15 cellular contexts compared by ENCODE assay signal in genomic region chr4:3483471-3483921, GRCh38. TPM values are rescaled to one million over a fixed set of nuclear protein-coding genes. Genes with fewer than 3 reads are reported as not detected.
DNase-seq lines count a peak whose midpoint lies in the region; ATAC-seq and TF ChIP-seq lines count a peak whose summit lies in the region.
"Had no signal": no experiment of that assay in that cellular context is flagged by ENCODE, and none has a peak within 500 bp of the region (broad histone marks: within the 10 kb centered on the region; RNA-seq: fewer than 3 reads in every experiment).

No MANE protein-coding gene starts in this region.

- no peaks in the 10 kb centered on the region for H4K20me1 ChIP-seq in hepatocyte (ENCODE audit: insufficient read depth, poor library complexity, severe bottlenecking)

- ATAC-seq in activated naive CD4-positive, alpha-beta T cell treated with anti-CD3 and anti-CD28 coated beads, Interleukin-2, amount 50 U/mL, for 72 hours = no peak
- ATAC-seq: stimulated activated naive CD8-positive, alpha-beta T cell treated with anti-CD3 and anti-CD28 coated beads, Interleukin-15, amount 100 ng/mL, for 72 hours had no signal

- peaks cover 17% of the 10 kb centered on the region for H3K27me3 ChIP-seq in adipocyte (replicated peaks; ENCODE audit: control insufficient read depth, insufficient read depth, low read length)
- peaks cover 0 to 8% of the 10 kb centered on the region in 2 donors for H3K27me3 ChIP-seq in tibial artery
- H3K27me3 ChIP-seq in hepatocyte = peaks cover 6% of the 10 kb centered on the region

- no peaks in the 10 kb centered on the region for H3K79me2 ChIP-seq in hepatocyte

- intact Hi-C loops in tibial artery (cut with DNase I; ENCODE audit: low total_unique reads) = loop anchor here (5.0 kb wide), 1 partner anchor 76 kb away; no protein-coding TSS in a partner anchor

- no peak for TF ChIP-seq CTCF in tibial artery (IDR thresholded peaks at IDR 0.05)
- TF ChIP-seq CTCF in hepatocyte (IDR thresholded peaks at IDR 0.05; ENCODE audit: poor library complexity) = no peak

- no peaks in the 10 kb centered on the region for H3K36me3 ChIP-seq in adipocyte (ENCODE audit: control insufficient read depth, insufficient read depth, low read length, severe bottlenecking)
- H3K36me3 ChIP-seq in tibial artery = no peaks in the 10 kb centered on the region
- H3K36me3 ChIP-seq in hepatocyte (replicated peaks; ENCODE audit: insufficient read depth, low read depth) = no peaks in the 10 kb centered on the region
- H3K36me3 ChIP-seq: neutrophil had no signal

- H3K9me3 ChIP-seq in adipocyte (ENCODE audit: control insufficient read depth, low read length) (no peaks in the 10 kb centered on the region), tibial artery (no peaks in the 10 kb centered on the region), hepatocyte (ENCODE audit: low read depth) (no peaks in the 10 kb centered on the region)
- H3K9me3 ChIP-seq: neutrophil had no signal

- H3K9me3 Mint-ChIP-seq in activated naive CD4-positive, alpha-beta T cell treated with anti-CD3 and anti-CD28 coated beads, Interleukin-2, amount 50 U/mL, for 72 hours = no peaks in the 10 kb centered on the region
- H3K9me3 Mint-ChIP-seq: stimulated activated naive CD8-positive, alpha-beta T cell treated with anti-CD3 and anti-CD28 coated beads, Interleukin-15, amount 100 ng/mL, for 72 hours had no signal

- no peak overlapping the region for H3K9ac ChIP-seq in adipocyte (ENCODE audit: low read length)

- no peak overlapping the region for H3K27ac Mint-ChIP-seq in activated naive CD4-positive, alpha-beta T cell treated with anti-CD3 and anti-CD28 coated beads, Interleukin-2, amount 50 U/mL, for 72 hours
- H3K27ac Mint-ChIP-seq: stimulated activated naive CD8-positive, alpha-beta T cell treated with anti-CD3 and anti-CD28 coated beads, Interleukin-15, amount 100 ng/mL, for 72 hours had no signal

- H3K4me1 ChIP-seq in adipocyte (ENCODE audit: control insufficient read depth, insufficient read depth, low read length) (peaks cover 9% of the 10 kb centered on the region), tibial artery (peaks cover 0 to 49% (median 29%) of the 10 kb centered on the region in 4 donors), hepatocyte (ENCODE audit: insufficient read depth) (peaks cover 13% of the 10 kb centered on the region)

- DNase-seq in NCI-H82 (lab: John Stamatoyannopoulos, UW) = peak; percentile 62
- no peak for DNase-seq in NCI-H82 treated with DMSO at 0.1 percent for 48 hours (lab: John Stamatoyannopoulos, UW; ENCODE audit: unreplicated experiment)
- peak; percentile 51 for DNase-seq in adipocyte (ENCODE audit: low read depth)
- peak; percentile 76 for DNase-seq in islet precursor cell
- DNase-seq in tibial artery = peak; percentile 76 to 97
- DNase-seq in activated T-cell treated with anti-CD3 and anti-CD28 coated beads, Interleukin-2, amount 50 U/mL, for 48 hours = no peak
- DNase-seq in activated naive CD4-positive, alpha-beta T cell treated with anti-CD3 and anti-CD28 coated beads, Interleukin-2, amount 50 U/mL, for 72 hours (ENCODE audit: low spot score in 2 of 2) = no peak
- no peak for DNase-seq in hepatocyte (ENCODE audit: low spot score)
- DNase-seq: activated CD8-positive, alpha-beta memory T cell treated with anti-CD3 and anti-CD28 coated beads, Interleukin-2, amount 50 U/mL, for 48 hours; GDM1; NCI-H2029; stimulated activated CD4-positive, alpha-beta T cell treated with anti-CD3 and anti-CD28 coated beads, Interleukin-1b, Interleukin-23, amount 100 ng/mL, for 48 hours; stimulated activated naive CD8-positive, alpha-beta T cell treated with anti-CD3 and anti-CD28 coated beads, Interleukin-15, amount 100 ng/mL, for 72 hours had no signal

- peak overlapping the region; percentile 55 to 87 for H3K27ac ChIP-seq in tibial artery
- no peak overlapping the region for H3K27ac ChIP-seq in hepatocyte
- H3K27ac ChIP-seq: neutrophil had no signal

- 55% methylated on average over 19 of the region's 23 CpGs for WGBS in hepatocyte (ENCODE audit: low lambda C conversion rate, missing lambda C conversion rate)

- no peaks in the 10 kb centered on the region for H3K36me3 Mint-ChIP-seq in activated naive CD4-positive, alpha-beta T cell treated with anti-CD3 and anti-CD28 coated beads, Interleukin-2, amount 50 U/mL, for 72 hours

- no peak overlapping the region for H3K4me2 ChIP-seq in hepatocyte

- H3K9me2 ChIP-seq in hepatocyte (replicated peaks; ENCODE audit: insufficient read depth) = no peaks in the 10 kb centered on the region

- no peak overlapping the region for H2AFZ ChIP-seq in hepatocyte

- H3K4me3 ChIP-seq in adipocyte (ENCODE audit: low read length) (no peak overlapping the region), tibial artery (no peak overlapping the region), hepatocyte (no peak overlapping the region)

RNA-seq across cellular contexts. Expression of gene DOK7, which starts 20.4 kb away (rescaled TPM):
- not detected for total RNA-seq in activated naive CD4-positive, alpha-beta T cell treated with anti-CD3 and anti-CD28 coated beads, Interleukin-2, amount 50 U/mL, for 72 hours
- total RNA-seq in hepatocyte = 0.23 TPM in 1 of 2 replicates, not detected in the other
- 1.1 and 1.8 TPM in 2 replicates for polyA plus RNA-seq in hepatocyte

RNA-seq across cellular contexts. Expression of gene HGFAC, which starts 41.7 kb away (rescaled TPM):
- total RNA-seq in activated naive CD4-positive, alpha-beta T cell treated with anti-CD3 and anti-CD28 coated beads, Interleukin-2, amount 50 U/mL, for 72 hours = not detected
- 0.32 and 0.87 TPM in 2 replicates for total RNA-seq in hepatocyte
- polyA plus RNA-seq in hepatocyte = 1.7 and 1.8 TPM in 2 replicates
- total RNA-seq: OCI-LY7 had no signal

RNA-seq across cellular contexts. Expression of gene LRPAP1, which starts 48.7 kb away (rescaled TPM):
- 10 to 100 TPM; 44.9 to 48.7 TPM for total RNA-seq in activated naive CD4-positive, alpha-beta T cell treated with anti-CD3 and anti-CD28 coated beads, Interleukin-2, amount 50 U/mL, for 72 hours
- total RNA-seq in hepatocyte = 184 and 191 TPM in 2 replicates
- 299 and 379 TPM in 2 replicates for polyA plus RNA-seq in hepatocyte

Comparison
In these comparisons a context has a peak if more than half of its experiments do, and no peak if none do; other contexts are left out.
1. DNase-seq: peak in NCI-H82 (single experiment), adipocyte (single experiment), islet precursor cell (single experiment) and tibial artery (2 of 2); none in NCI-H82 treated with DMSO at 0.1 percent for 48 hours (single experiment), activated T-cell treated with anti-CD3 and anti-CD28 coated beads, Interleukin-2, amount 50 U/mL, for 48 hours (0 of 2), activated naive CD4-positive, alpha-beta T cell treated with anti-CD3 and anti-CD28 coated beads, Interleukin-2, amount 50 U/mL, for 72 hours (0 of 2) and hepatocyte (single experiment).